In the genomic region with DNA sequence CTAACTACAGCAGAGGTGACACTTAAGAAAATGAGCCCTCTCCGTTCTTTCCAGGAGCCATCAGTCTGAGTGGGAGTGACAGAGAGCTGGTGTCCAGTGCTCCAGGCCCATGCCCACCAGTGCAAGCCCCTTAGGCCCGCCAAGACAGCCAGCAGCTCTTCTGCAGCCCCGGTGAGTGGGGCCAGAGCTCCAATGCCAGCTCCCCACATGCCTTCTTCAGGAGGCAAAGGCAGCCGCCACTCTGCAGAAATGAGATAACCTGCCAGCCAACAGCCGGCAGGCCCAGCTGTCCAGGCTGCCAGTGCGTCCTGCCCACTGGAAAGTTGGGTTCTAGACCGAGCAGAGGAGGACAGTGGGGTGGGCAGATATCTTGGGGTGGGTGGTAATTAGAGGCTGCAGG, we compare ENCODE assay signal across 26 cellular contexts. TPM values are rescaled to one million over a fixed set of nuclear protein-coding genes. Genes with fewer than 3 reads are reported as not detected.
"Had no signal": no experiment of that assay in that cellular context is flagged by ENCODE, and none has a peak within 500 bp of the region (broad histone marks: within the 10 kb centered on the region; RNA-seq: fewer than 3 reads in every experiment).

No MANE protein-coding gene starts in this region.

- H3K27ac Mint-ChIP-seq: activated CD4-positive, alpha-beta T cell treated with anti-CD3 and anti-CD28 coated beads, Interleukin-2, amount 10 ng/mL, durations not matched to agents 7 days and 5 days; activated CD8-positive, alpha-beta memory T cell treated with anti-CD3 and anti-CD28 coated beads, Interleukin-2, amount 10 ng/mL, durations not matched to agents 7 days and 5 days; activated CD8-positive, alpha-beta T cell treated with anti-CD3 and anti-CD28 coated beads for 36 hours; activated naive CD8-positive, alpha-beta T cell treated with anti-CD3 and anti-CD28 coated beads, Interleukin-2, amount 50 U/mL, for 24 hours; immature natural killer cell; stimulated activated memory B cell treated with anti-CD40 and anti-IgM and Interleukin-4, amounts not matched to agents 10 μg/mL and 1 μg/mL and 100 μg/mL, for 72 hours had no signal

- ATAC-seq: activated CD8-positive, alpha-beta memory T cell treated with anti-CD3 and anti-CD28 coated beads, Interleukin-2, amount 10 ng/mL, durations not matched to agents 7 days and 5 days; activated naive CD8-positive, alpha-beta T cell treated with anti-CD3 and anti-CD28 coated beads, Interleukin-2, amount 50 U/mL, for 24 hours; body of pancreas; sciatic nerve; stimulated activated memory B cell treated with anti-CD40 and anti-IgM and Interleukin-4, amounts not matched to agents 10 μg/mL and 1 μg/mL and 100 μg/mL, for 72 hours had no signal

- H3K9me3 Mint-ChIP-seq: activated CD4-positive, alpha-beta T cell treated with anti-CD3 and anti-CD28 coated beads, Interleukin-2, amount 10 ng/mL, durations not matched to agents 7 days and 5 days; activated CD8-positive, alpha-beta T cell treated with anti-CD3 and anti-CD28 coated beads for 36 hours; activated naive CD8-positive, alpha-beta T cell treated with anti-CD3 and anti-CD28 coated beads, Interleukin-2, amount 50 U/mL, for 24 hours; immature natural killer cell; neural crest cell; stimulated activated memory B cell treated with anti-CD40 and anti-IgM and Interleukin-4, amounts not matched to agents 10 μg/mL and 1 μg/mL and 100 μg/mL, for 72 hours had no signal

- DNase-seq: activated CD4-positive, alpha-beta T cell treated with anti-CD3 and anti-CD28 coated beads, Interleukin-2, amount 10 ng/mL, durations not matched to agents 7 days and 5 days; activated CD4-positive, CD25-positive, alpha-beta regulatory T cell treated with anti-CD3 and anti-CD28 coated beads, Interleukin-2, amount 50 U/mL, for 72 hours; activated CD8-positive, alpha-beta memory T cell treated with anti-CD3 and anti-CD28 coated beads, Interleukin-2, amount 10 ng/mL, durations not matched to agents 7 days and 5 days; activated effector memory CD4-positive, alpha-beta T cell treated with anti-CD3 and anti-CD28 coated beads, Interleukin-2, amount 50 U/mL, for 16 hours; activated naive CD4-positive, alpha-beta T cell treated with anti-CD3 and anti-CD28 coated beads, Interleukin-2, amount 50 U/mL, for 16 hours; activated naive CD8-positive, alpha-beta T cell treated with anti-CD3 and anti-CD28 coated beads, Interleukin-2, amount 50 U/mL, for 24 hours; activated T-cell treated with anti-CD3 and anti-CD28 coated beads for 4 hours; body of pancreas; effector memory CD4-positive, alpha-beta T cell; foreskin keratinocyte; immature natural killer cell; kidney glomerular epithelial cell; left ventricle myocardium inferior; midbrain; stomach; transverse colon; uterus had no signal

- H3K4me1 Mint-ChIP-seq: neural crest cell had no signal

- H3K4me1 ChIP-seq: foreskin keratinocyte had no signal

- H3K4me3 ChIP-seq: body of pancreas, cardiac muscle cell, left ventricle myocardium inferior, stomach, transverse colon, uterus had no signal

- H3K36me3 Mint-ChIP-seq: activated CD8-positive, alpha-beta memory T cell treated with anti-CD3 and anti-CD28 coated beads, Interleukin-2, amount 10 ng/mL, durations not matched to agents 7 days and 5 days; immature natural killer cell; stimulated activated memory B cell treated with anti-CD40 and anti-IgM and Interleukin-4, amounts not matched to agents 10 μg/mL and 1 μg/mL and 100 μg/mL, for 72 hours had no signal

- H3K9me3 ChIP-seq: body of pancreas, left ventricle myocardium inferior, stomach, transverse colon, uterus had no signal

- H3K36me3 ChIP-seq: cardiac muscle cell, left ventricle myocardium inferior, stomach, transverse colon, uterus had no signal

- H3K4me3 Mint-ChIP-seq: activated CD4-positive, alpha-beta T cell treated with anti-CD3 and anti-CD28 coated beads, Interleukin-2, amount 10 ng/mL, durations not matched to agents 7 days and 5 days; activated CD8-positive, alpha-beta memory T cell treated with anti-CD3 and anti-CD28 coated beads, Interleukin-2, amount 10 ng/mL, durations not matched to agents 7 days and 5 days; activated CD8-positive, alpha-beta T cell treated with anti-CD3 and anti-CD28 coated beads for 36 hours; activated naive CD8-positive, alpha-beta T cell treated with anti-CD3 and anti-CD28 coated beads, Interleukin-2, amount 50 U/mL, for 24 hours; immature natural killer cell; neural crest cell; stimulated activated memory B cell treated with anti-CD40 and anti-IgM and Interleukin-4, amounts not matched to agents 10 μg/mL and 1 μg/mL and 100 μg/mL, for 72 hours had no signal

- H3K27ac ChIP-seq: body of pancreas, cardiac muscle cell, foreskin keratinocyte, left ventricle myocardium inferior, stomach, transverse colon, uterus had no signal

RNA-seq across cellular contexts. Expression of a gene that starts 3.8 kb away (rescaled TPM):
- total RNA-seq: activated CD4-positive, alpha-beta T cell treated with anti-CD3 and anti-CD28 coated beads, Interleukin-2, amount 10 ng/mL, durations not matched to agents 7 days and 5 days; activated CD8-positive, alpha-beta memory T cell treated with anti-CD3 and anti-CD28 coated beads, Interleukin-2, amount 10 ng/mL, durations not matched to agents 7 days and 5 days; glomerular endothelial cell; left ventricle myocardium inferior; lung microvascular endothelial cell; neural crest cell; posterior vena cava; sciatic nerve; T-helper 2 cell treated with Interferon-gamma antibody and Interleukin-4, amounts not matched to agents 100 ng/mL and 5 ng/mL, for 36 hours; transverse colon had no signal
